12 cellular contexts compared by ENCODE assay signal in the genomic region with DNA sequence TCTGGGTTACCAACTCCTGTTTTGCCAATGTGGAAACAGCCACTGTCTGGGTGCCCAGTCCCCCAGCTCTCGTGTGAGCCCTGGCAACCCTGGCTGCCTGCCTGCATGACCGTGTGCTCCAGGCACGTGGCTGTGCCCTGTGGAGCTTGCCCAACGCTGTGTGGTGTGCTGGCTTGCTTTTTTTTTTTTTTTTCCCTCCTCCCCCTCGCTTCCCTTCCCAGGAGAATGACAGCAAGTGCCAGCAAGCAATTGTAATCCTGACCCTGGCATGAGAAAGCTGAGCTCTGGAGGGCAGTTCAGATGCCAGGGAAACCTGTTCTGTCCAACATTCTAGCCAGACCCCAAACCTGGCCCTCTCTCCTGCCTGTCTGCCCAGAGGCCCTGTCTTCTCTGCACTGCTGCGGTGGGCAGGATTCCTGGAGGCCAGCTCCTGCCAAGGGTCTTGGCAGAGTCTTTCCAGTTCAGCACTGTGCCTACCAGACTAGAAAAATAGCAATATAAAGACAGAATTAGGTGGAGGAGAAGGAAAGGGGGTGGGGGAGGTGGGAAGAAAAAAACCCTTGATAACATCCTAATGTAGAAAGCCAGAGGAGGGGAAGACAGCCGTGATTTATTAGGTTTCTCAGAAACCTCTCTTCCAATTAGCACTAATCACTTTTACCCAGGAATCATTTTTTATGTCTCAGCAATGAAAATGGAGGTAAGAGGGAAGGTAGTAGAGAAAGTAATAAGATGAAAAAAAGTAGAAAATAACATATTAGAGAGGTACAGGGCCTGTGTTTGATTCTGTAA. TPM values are rescaled to one million over a fixed set of nuclear protein-coding genes. Genes with fewer than 3 reads are reported as not detected.
DNase-seq lines count a peak whose midpoint lies in the region; ATAC-seq and TF ChIP-seq lines count a peak whose summit lies in the region.
"Had no signal": no experiment of that assay in that cellular context is flagged by ENCODE, and none has a peak within 500 bp of the region (broad histone marks: within the 10 kb centered on the region; RNA-seq: fewer than 3 reads in every experiment).

No MANE protein-coding gene starts in this region.

- no peak for TF ChIP-seq CTCF in AG10803 (conservative IDR thresholded peaks at IDR 0.05; ENCODE audit: low read length)
- no peak for TF ChIP-seq CTCF in gastroesophageal sphincter (IDR thresholded peaks at IDR 0.05)
- no peak for TF ChIP-seq CTCF in osteoblast (IDR thresholded peaks at IDR 0.05; ENCODE audit: extremely low read depth, low read depth, low read length)
- TF ChIP-seq CTCF in lower leg skin (IDR thresholded peaks at IDR 0.05) = no peak

- ATAC-seq in SK-N-SH treated with all-trans-retinoic acid at 6 μM for 48 hours = peak; percentile 74
- peak; percentile 88 for ATAC-seq in gastroesophageal sphincter
- ATAC-seq in HG03108 (IDR thresholded peaks at IDR 0.05; ENCODE audit: unreplicated experiment) = no peak
- ATAC-seq in GM21737 (IDR thresholded peaks at IDR 0.05; ENCODE audit: unreplicated experiment) = no peak

- H3K36me3 ChIP-seq in gastroesophageal sphincter (peaks cover 0 to 8% of the 10 kb centered on the region in 2 donors), osteoblast (ENCODE audit: insufficient read depth, low read length) (no peaks in the 10 kb centered on the region)
- H3K36me3 ChIP-seq: cardiac muscle cell had no signal

- TF ChIP-seq POLR2A in gastroesophageal sphincter (IDR thresholded peaks at IDR 0.05) (no peak), lower leg skin (IDR thresholded peaks at IDR 0.05) (no peak)

- no peaks in the 10 kb centered on the region for H3K27me3 ChIP-seq in gastroesophageal sphincter
- peaks cover 15% of the 10 kb centered on the region for H3K27me3 ChIP-seq in osteoblast (ENCODE audit: insufficient read depth, low read length)

- H4K20me1 ChIP-seq in osteoblast (ENCODE audit: insufficient read depth, low read length) = no peaks in the 10 kb centered on the region

- H3K4me1 ChIP-seq in gastroesophageal sphincter (peaks cover 36 to 100% (median 46%) of the 10 kb centered on the region in 3 donors), osteoblast (ENCODE audit: insufficient read depth, low read length) (peaks cover 13% of the 10 kb centered on the region)

- no peaks in the 10 kb centered on the region for H3K9me3 ChIP-seq in gastroesophageal sphincter
- H3K9me3 ChIP-seq in osteoblast (ENCODE audit: low read depth, low read length) = no peaks in the 10 kb centered on the region

- H3K27ac ChIP-seq in gastroesophageal sphincter (peak overlapping the region; percentile 91 to 97 (median 94)), osteoblast (ENCODE audit: low read depth, low read length) (no peak overlapping the region)
- H3K27ac ChIP-seq: cardiac muscle cell had no signal

- no peaks in the 10 kb centered on the region for H3K79me2 ChIP-seq in osteoblast (ENCODE audit: insufficient read depth, low read length)

- intact Hi-C loops in lower leg skin (cut with DNase I; ENCODE audit: low total_unique reads) = no loop called here

- H2AFZ ChIP-seq in osteoblast (ENCODE audit: low read length) = peak overlapping the region; percentile 56

- no peak for TF ChIP-seq EP300 in gastroesophageal sphincter (IDR thresholded peaks at IDR 0.05)

- WGBS in gastroesophageal sphincter (ENCODE audit: low coverage in 1 of 2), 2 donors = 0 to 17% methylated on average over 1 to 5 of the region's 7 CpGs
- WGBS in lower leg skin, 2 donors = 8 to 16% methylated on average over 7 of the region's 7 CpGs

- H3K4me3 ChIP-seq in AG10803 (ENCODE audit: low read length) (no peak overlapping the region), gastroesophageal sphincter (peak overlapping the region; percentile 5 to 22), osteoblast (ENCODE audit: insufficient read depth, low read length) (no peak overlapping the region), lower leg skin (ENCODE audit: low read depth, poor library complexity, severe bottlenecking) (no peak overlapping the region)
- H3K4me3 ChIP-seq: cardiac muscle cell had no signal

- peak overlapping the region; percentile 36 for H3K4me2 ChIP-seq in osteoblast (ENCODE audit: insufficient read depth, low read length)

- DNase-seq in AG10803 (ENCODE audit: low read depth) (peak; percentile 48), osteoblast (ENCODE audit: insufficient read length, low spot score, missing footprints) (no peak), dedifferentiated amniotic fluid mesenchymal stem cell (ENCODE audit: extremely low spot score) (no peak), lower leg skin (ENCODE audit: low spot score in 2 of 2) (no peak)
- DNase-seq: activated B cell treated with CpG ODN at 0.5 μM for 24 hours, NCI-H2227 treated with DMSO at 0.1 percent for 48 hours had no signal

TF ChIP-seq in SK-N-SH treated with all-trans-retinoic acid at 6 μM for 48 hours, 23 proteins besides CTCF, POLR2A, EP300 and RAD21 (continues in another document):
- TF ChIP-seq, protein P1, sequence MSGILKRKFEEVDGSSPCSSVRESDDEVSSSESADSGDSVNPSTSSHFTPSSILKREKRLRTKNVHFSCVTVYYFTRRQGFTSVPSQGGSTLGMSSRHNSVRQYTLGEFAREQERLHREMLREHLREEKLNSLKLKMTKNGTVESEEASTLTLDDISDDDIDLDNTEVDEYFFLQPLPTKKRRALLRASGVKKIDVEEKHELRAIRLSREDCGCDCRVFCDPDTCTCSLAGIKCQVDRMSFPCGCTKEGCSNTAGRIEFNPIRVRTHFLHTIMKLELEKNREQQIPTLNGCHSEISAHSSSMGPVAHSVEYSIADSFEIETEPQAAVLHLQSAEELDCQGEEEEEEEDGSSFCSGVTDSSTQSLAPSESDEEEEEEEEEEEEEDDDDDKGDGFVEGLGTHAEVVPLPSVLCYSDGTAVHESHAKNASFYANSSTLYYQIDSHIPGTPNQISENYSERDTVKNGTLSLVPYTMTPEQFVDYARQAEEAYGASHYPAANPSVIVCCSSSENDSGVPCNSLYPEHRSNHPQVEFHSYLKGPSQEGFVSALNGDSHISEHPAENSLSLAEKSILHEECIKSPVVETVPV (CRISPR knock-in tag; IDR thresholded peaks at IDR 0.05) = no peak
- no peak for TF ChIP-seq GLIS3 (CRISPR knock-in tag; IDR thresholded peaks at IDR 0.05)
- no peak for TF ChIP-seq CSDC2 (CRISPR knock-in tag; IDR thresholded peaks at IDR 0.05)
- TF ChIP-seq RARB (CRISPR knock-in tag; IDR thresholded peaks at IDR 0.05) = no peak
- TF ChIP-seq ZFP30 (CRISPR knock-in tag; IDR thresholded peaks at IDR 0.05) = no peak
- no peak for TF ChIP-seq ZFP3 (CRISPR knock-in tag; IDR thresholded peaks at IDR 0.05)
- no peak for TF ChIP-seq ARNTL (CRISPR knock-in tag; IDR thresholded peaks at IDR 0.05; ENCODE audit: borderline replicate concordance, low read depth)
- no peak for TF ChIP-seq ZNF70 (CRISPR knock-in tag; IDR thresholded peaks at IDR 0.05)
- no peak for TF ChIP-seq ZNF565 (CRISPR knock-in tag; conservative IDR thresholded peaks at IDR 0.05; ENCODE audit: low read depth)
- TF ChIP-seq ESRRG (CRISPR knock-in tag; IDR thresholded peaks at IDR 0.05) = no peak
- TF ChIP-seq BACH2 (CRISPR knock-in tag; IDR thresholded peaks at IDR 0.05; ENCODE audit: borderline replicate concordance) = no peak
- no peak for TF ChIP-seq ZC3H10 (CRISPR knock-in tag; IDR thresholded peaks at IDR 0.05)
- TF ChIP-seq, protein P2, sequence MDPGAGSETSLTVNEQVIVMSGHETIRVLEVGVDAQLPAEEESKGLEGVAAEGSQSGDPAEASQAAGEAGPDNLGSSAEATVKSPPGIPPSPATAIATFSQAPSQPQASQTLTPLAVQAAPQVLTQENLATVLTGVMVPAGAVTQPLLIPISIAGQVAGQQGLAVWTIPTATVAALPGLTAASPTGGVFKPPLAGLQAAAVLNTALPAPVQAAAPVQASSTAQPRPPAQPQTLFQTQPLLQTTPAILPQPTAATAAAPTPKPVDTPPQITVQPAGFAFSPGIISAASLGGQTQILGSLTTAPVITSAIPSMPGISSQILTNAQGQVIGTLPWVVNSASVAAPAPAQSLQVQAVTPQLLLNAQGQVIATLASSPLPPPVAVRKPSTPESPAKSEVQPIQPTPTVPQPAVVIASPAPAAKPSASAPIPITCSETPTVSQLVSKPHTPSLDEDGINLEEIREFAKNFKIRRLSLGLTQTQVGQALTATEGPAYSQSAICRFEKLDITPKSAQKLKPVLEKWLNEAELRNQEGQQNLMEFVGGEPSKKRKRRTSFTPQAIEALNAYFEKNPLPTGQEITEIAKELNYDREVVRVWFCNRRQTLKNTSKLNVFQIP (CRISPR knock-in tag; IDR thresholded peaks at IDR 0.05; ENCODE audit: borderline replicate concordance, low read depth) = no peak
- no peak for TF ChIP-seq ZNF8 (CRISPR knock-in tag; IDR thresholded peaks at IDR 0.05)
- TF ChIP-seq TOX (CRISPR knock-in tag; IDR thresholded peaks at IDR 0.05; ENCODE audit: borderline replicate concordance) = no peak
- TF ChIP-seq, protein P3, sequence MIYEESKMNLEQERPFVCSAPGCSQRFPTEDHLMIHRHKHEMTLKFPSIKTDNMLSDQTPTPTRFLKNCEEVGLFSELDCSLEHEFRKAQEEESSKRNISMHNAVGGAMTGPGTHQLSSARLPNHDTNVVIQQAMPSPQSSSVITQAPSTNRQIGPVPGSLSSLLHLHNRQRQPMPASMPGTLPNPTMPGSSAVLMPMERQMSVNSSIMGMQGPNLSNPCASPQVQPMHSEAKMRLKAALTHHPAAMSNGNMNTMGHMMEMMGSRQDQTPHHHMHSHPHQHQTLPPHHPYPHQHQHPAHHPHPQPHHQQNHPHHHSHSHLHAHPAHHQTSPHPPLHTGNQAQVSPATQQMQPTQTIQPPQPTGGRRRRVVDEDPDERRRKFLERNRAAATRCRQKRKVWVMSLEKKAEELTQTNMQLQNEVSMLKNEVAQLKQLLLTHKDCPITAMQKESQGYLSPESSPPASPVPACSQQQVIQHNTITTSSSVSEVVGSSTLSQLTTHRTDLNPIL (CRISPR knock-in tag; IDR thresholded peaks at IDR 0.05; ENCODE audit: low read depth) = no peak
- no peak for TF ChIP-seq SNAI2 (CRISPR knock-in tag; IDR thresholded peaks at IDR 0.05)

RNA-seq across cellular contexts. Expression of a gene that starts 9.0 kb away (rescaled TPM):
- total RNA-seq in gastroesophageal sphincter (100 to 1,000 TPM in 3 of 4 donors, 10 to 100 TPM in 1; 59.4 to 186 (median 126) TPM), osteoblast (under 0.01 TPM in 2 replicates), lower leg skin (10 to 100 TPM; 19.8 to 46.7 (median 29.9) TPM)
- total RNA-seq: B cell had no signal

Comparison
In these comparisons a context has a peak if more than half of its experiments do, and no peak if none do; other contexts are left out.
1. H3K4me3 ChIP-seq: peak in gastroesophageal sphincter (2 of 2); none in AG10803 (single experiment), osteoblast (single experiment) and lower leg skin (single experiment).
2. ATAC-seq: peak in SK-N-SH treated with all-trans-retinoic acid at 6 μM for 48 hours (single experiment) and gastroesophageal sphincter (single experiment); none in HG03108 (single experiment) and GM21737 (single experiment).
3. RNA of a gene that starts 9.0 kb away (total RNA-seq): 59.4 to 186 TPM in gastroesophageal sphincter and 19.8 to 46.7 TPM in lower leg skin; under 0.01 TPM in osteoblast; every median in the first group is over 10 times any median in the second.